18 cellular contexts compared by ENCODE assay signal in genomic region chr1:167541013-167541412, GRCh38. TPM values are rescaled to one million over a fixed set of nuclear protein-coding genes. Genes with fewer than 3 reads are reported as not detected.
DNase-seq lines count a peak whose midpoint lies in the region; ATAC-seq and TF ChIP-seq lines count a peak whose summit lies in the region.
"Had no signal": no experiment of that assay in that cellular context is flagged by ENCODE, and none has a peak within 500 bp of the region (broad histone marks: within the 10 kb centered on the region; RNA-seq: fewer than 3 reads in every experiment).

No MANE protein-coding gene starts in this region.

- H3K36me3 Mint-ChIP-seq in MCF 10A (ENCODE audit: insufficient read depth, unreplicated experiment) = peaks cover 62% of the 10 kb centered on the region
- peaks cover 14% of the 10 kb centered on the region for H3K36me3 Mint-ChIP-seq in stimulated activated effector memory CD8-positive, alpha-beta T cell treated with anti-CD3 and anti-CD28 coated beads, Interleukin-12 subunit alpha, Interleukin-12 subunit beta, amount 100 ng/mL, for 72 hours

- H3K9me3 ChIP-seq in breast epithelium (no peaks in the 10 kb centered on the region), PC-3 (ENCODE audit: low read length) (no peaks in the 10 kb centered on the region), fibroblast of lung (ENCODE audit: control insufficient read depth, insufficient read depth, low read depth, low read length) (no peaks in the 10 kb centered on the region), esophagus squamous epithelium (no peaks in the 10 kb centered on the region)
- H3K9me3 ChIP-seq: HAP-1, vagina had no signal

- no peaks in the 10 kb centered on the region for H3F3A ChIP-seq in PC-3 (ENCODE audit: low read length, unreplicated experiment)

- no peaks in the 10 kb centered on the region for H3K9me2 ChIP-seq in PC-3 (replicated peaks; ENCODE audit: low read length)

- TF ChIP-seq CTCF in MCF 10A (IDR thresholded peaks at IDR 0.05; ENCODE audit: unreplicated experiment) (no peak), breast epithelium (IDR thresholded peaks at IDR 0.05) (no peak), PC-3 (conservative IDR thresholded peaks at IDR 0.05; ENCODE audit: low read depth, low read length) (no peak), fibroblast of lung (conservative IDR thresholded peaks at IDR 0.05 in 1 of 2, IDR thresholded peaks at IDR 0.05 in 1 of 2; ENCODE audit: low read depth in 1 of 2, low read length in 2 of 2) (no peak), esophagus squamous epithelium (IDR thresholded peaks at IDR 0.05) (no peak)

- H3K4me3 Mint-ChIP-seq in MCF 10A (ENCODE audit: unreplicated experiment) = no peak overlapping the region
- no peak overlapping the region for H3K4me3 Mint-ChIP-seq in stimulated activated effector memory CD8-positive, alpha-beta T cell treated with anti-CD3 and anti-CD28 coated beads, Interleukin-12 subunit alpha, Interleukin-12 subunit beta, amount 100 ng/mL, for 72 hours
- H3K4me3 Mint-ChIP-seq: activated CD4-positive, alpha-beta T cell treated with anti-CD3 and anti-CD28 coated beads for 36 hours; central memory CD8-positive, alpha-beta T cell; stimulated activated naive B cell treated with anti-CD40 and anti-IgM and Interleukin-4, amounts not matched to agents 10 μg/mL and 1 μg/mL and 100 μg/mL, for 72 hours had no signal

- intact Hi-C loops in MCF 10A (cut with micrococcal nuclease) = no loop called here
- intact Hi-C loops in breast epithelium (cut with DNase I; ENCODE audit: low total_unique reads) = no loop called here
- intact Hi-C loops in PC-3 (cut with micrococcal nuclease) = no loop called here
- intact Hi-C loops in esophagus squamous epithelium (cut with DNase I) = no loop called here

- H3K27ac Mint-ChIP-seq in MCF 10A (ENCODE audit: low read depth, unreplicated experiment) = peak overlapping the region; percentile 29
- H3K27ac Mint-ChIP-seq in stimulated activated effector memory CD8-positive, alpha-beta T cell treated with anti-CD3 and anti-CD28 coated beads, Interleukin-12 subunit alpha, Interleukin-12 subunit beta, amount 100 ng/mL, for 72 hours = peak overlapping the region; percentile 53
- H3K27ac Mint-ChIP-seq: activated CD4-positive, alpha-beta T cell treated with anti-CD3 and anti-CD28 coated beads for 36 hours; CD4-positive, CD25-positive, alpha-beta regulatory T cell; stimulated activated naive B cell treated with anti-CD40 and anti-IgM and Interleukin-4, amounts not matched to agents 10 μg/mL and 1 μg/mL and 100 μg/mL, for 72 hours had no signal

- H3K4me1 ChIP-seq in breast epithelium (no peaks in the 10 kb centered on the region), PC-3 (ENCODE audit: insufficient read depth, low read length) (peaks cover 12% of the 10 kb centered on the region), fibroblast of lung (ENCODE audit: control insufficient read depth, extremely low read depth, insufficient read depth, low read length) (no peaks in the 10 kb centered on the region), esophagus squamous epithelium (peaks cover 0 to 58% (median 22%) of the 10 kb centered on the region in 3 donors)
- H3K4me1 ChIP-seq: HAP-1 had no signal

- H4K20me1 ChIP-seq in PC-3 (ENCODE audit: low read length) = no peaks in the 10 kb centered on the region
- H4K20me1 ChIP-seq in fibroblast of lung (ENCODE audit: control insufficient read depth, extremely low read depth, insufficient read depth, low read length) = no peaks in the 10 kb centered on the region

- DNase-seq in MCF 10A (ENCODE audit: unreplicated experiment) (no peak), breast epithelium (ENCODE audit: low spot score in 2 of 2) (no peak), PC-3 (no peak), fibroblast of lung (ENCODE audit: low read depth in 2 of 2) (peak; percentile 11 to 30), esophagus squamous epithelium (lab: John Stamatoyannopoulos, UW) (no peak), NCI-H1105 (lab: John Stamatoyannopoulos, UW) (no peak)
- no peak for DNase-seq in stimulated activated effector memory CD8-positive, alpha-beta T cell treated with anti-CD3 and anti-CD28 coated beads, Interleukin-12 subunit alpha, Interleukin-12 subunit beta, amount 100 ng/mL, for 72 hours (ENCODE audit: low spot score in 2 of 2)
- DNase-seq: PC-9; stimulated activated naive B cell treated with anti-CD40 and anti-IgM and Interleukin-4, amounts not matched to agents 10 μg/mL and 1 μg/mL and 100 μg/mL, for 72 hours had no signal

- H3K9ac ChIP-seq in PC-3 (ENCODE audit: low read length) (no peak overlapping the region), fibroblast of lung (ENCODE audit: insufficient read depth, low read length) (no peak overlapping the region)

- no peak overlapping the region for H3K27ac ChIP-seq in breast epithelium
- H3K27ac ChIP-seq in PC-3 (ENCODE audit: low read length) = no peak overlapping the region
- H3K27ac ChIP-seq in fibroblast of lung (ENCODE audit: insufficient read depth, low read length) = no peak overlapping the region
- H3K27ac ChIP-seq in esophagus squamous epithelium = peak overlapping the region in 1 of 4 donors; percentile 14
- H3K27ac ChIP-seq: PC-9, vagina had no signal

- H2AFZ ChIP-seq in PC-3 (ENCODE audit: low read length) (no peak overlapping the region), fibroblast of lung (ENCODE audit: low read length) (no peak overlapping the region)
- H2AFZ ChIP-seq: PC-9 had no signal

- H3K79me2 ChIP-seq in PC-3 (ENCODE audit: low read length) (no peaks in the 10 kb centered on the region), fibroblast of lung (ENCODE audit: control insufficient read depth, insufficient read depth, low read length) (no peaks in the 10 kb centered on the region)

- H3K4me3 ChIP-seq in breast epithelium = no peak overlapping the region
- no peak overlapping the region for H3K4me3 ChIP-seq in PC-3 (ENCODE audit: low read length)
- H3K4me3 ChIP-seq in fibroblast of lung (replicated peaks in 1 of 4; ENCODE audit: control extremely low read depth in 1 of 4, insufficient read depth in 1 of 4, low read depth in 3 of 4, low read length in 4 of 4) = no peak overlapping the region
- no peak overlapping the region for H3K4me3 ChIP-seq in esophagus squamous epithelium
- H3K4me3 ChIP-seq: HAP-1, lung, PC-9, skin epidermis, vagina had no signal

- H3K4me1 Mint-ChIP-seq in MCF 10A (ENCODE audit: insufficient read depth, unreplicated experiment) = peaks cover 42% of the 10 kb centered on the region
- H3K4me1 Mint-ChIP-seq in stimulated activated effector memory CD8-positive, alpha-beta T cell treated with anti-CD3 and anti-CD28 coated beads, Interleukin-12 subunit alpha, Interleukin-12 subunit beta, amount 100 ng/mL, for 72 hours = peaks cover 55% of the 10 kb centered on the region

- H3K4me2 ChIP-seq in PC-3 (ENCODE audit: low read length) = no peak overlapping the region
- no peak overlapping the region for H3K4me2 ChIP-seq in fibroblast of lung (ENCODE audit: extremely low read depth, insufficient read depth, low read length)
- H3K4me2 ChIP-seq: PC-9 had no signal

- H3K27me3 ChIP-seq in breast epithelium (no peaks in the 10 kb centered on the region), PC-3 (ENCODE audit: low read length) (no peaks in the 10 kb centered on the region), fibroblast of lung (ENCODE audit: control insufficient read depth, insufficient read depth, low read length) (no peaks in the 10 kb centered on the region), esophagus squamous epithelium (no peaks in the 10 kb centered on the region)
- H3K27me3 ChIP-seq: vagina had no signal

- ATAC-seq in PC-3 (no peak; the same call in 1 of the 2 replicates), HG02973 (IDR thresholded peaks at IDR 0.05; ENCODE audit: unreplicated experiment) (no peak)
- no peak for ATAC-seq in stimulated activated effector memory CD8-positive, alpha-beta T cell treated with anti-CD3 and anti-CD28 coated beads, Interleukin-12 subunit alpha, Interleukin-12 subunit beta, amount 100 ng/mL, for 72 hours

- BruUV-seq in MCF 10A (replicated peaks; lab: Mats Ljungman, UMichigan) (no TSS peak), PC-3 (replicated peaks; lab: Mats Ljungman, UMichigan) (TSS peak; percentile 59)

- H3K27me3 Mint-ChIP-seq in MCF 10A (ENCODE audit: insufficient read depth, unreplicated experiment) = no peaks in the 10 kb centered on the region
- H3K27me3 Mint-ChIP-seq: activated CD4-positive, alpha-beta T cell treated with anti-CD3 and anti-CD28 coated beads for 36 hours; CD4-positive, CD25-positive, alpha-beta regulatory T cell; central memory CD8-positive, alpha-beta T cell; stimulated activated naive B cell treated with anti-CD40 and anti-IgM and Interleukin-4, amounts not matched to agents 10 μg/mL and 1 μg/mL and 100 μg/mL, for 72 hours had no signal

- CTCF ChIA-PET in MCF 10A (lab: Yijun Ruan, JAX) = interaction anchor here (0.5 to 6.6 kb wide), 58 partner anchors 10 to 1925 kb away, joined by 3 to 139 read pairs (median 4); partner anchors contain the start of genes CD247, CREG1 and POU2F1
- CTCF ChIA-PET in PC-3 (lab: Charles Lee) = interaction anchor here (0.5 to 0.6 kb wide), 2 partner anchors 261 to 274 kb away, joined by 3 to 5 read pairs; no protein-coding TSS in a partner anchor

- H3K36me3 ChIP-seq in breast epithelium = no peaks in the 10 kb centered on the region
- peaks cover 2% of the 10 kb centered on the region; the same call in 1 of the 2 replicates for H3K36me3 ChIP-seq in PC-3 (ENCODE audit: low read depth, low read length)
- no peaks in the 10 kb centered on the region for H3K36me3 ChIP-seq in fibroblast of lung (ENCODE audit: control insufficient read depth, insufficient read depth, low read length)
- peaks cover 0 to 46% (median 7%) of the 10 kb centered on the region in 3 donors for H3K36me3 ChIP-seq in esophagus squamous epithelium
- H3K36me3 ChIP-seq: HAP-1 had no signal

- TF ChIP-seq POLR2A in breast epithelium (IDR thresholded peaks at IDR 0.05) (no peak), esophagus squamous epithelium (IDR thresholded peaks at IDR 0.05) (no peak)

- POLR2A ChIA-PET in MCF 10A (lab: Yijun Ruan, JAX) (interaction anchor here (0.6 to 6.7 kb wide), 10 partner anchors 8 to 686 kb away, joined by 3 to 99 read pairs (median 3); partner anchors contain the start of gene CREG1), PC-3 (lab: Charles Lee; ENCODE audit: unreplicated experiment) (no interaction called here)

- H3K9me3 Mint-ChIP-seq in MCF 10A (ENCODE audit: unreplicated experiment) = no peaks in the 10 kb centered on the region
- no peaks in the 10 kb centered on the region for H3K9me3 Mint-ChIP-seq in stimulated activated effector memory CD8-positive, alpha-beta T cell treated with anti-CD3 and anti-CD28 coated beads, Interleukin-12 subunit alpha, Interleukin-12 subunit beta, amount 100 ng/mL, for 72 hours
- H3K9me3 Mint-ChIP-seq: CD4-positive, CD25-positive, alpha-beta regulatory T cell; central memory CD8-positive, alpha-beta T cell; stimulated activated naive B cell treated with anti-CD40 and anti-IgM and Interleukin-4, amounts not matched to agents 10 μg/mL and 1 μg/mL and 100 μg/mL, for 72 hours had no signal

RNA-seq across cellular contexts. Expression of gene CREG1, which starts 12.5 kb away (rescaled TPM):
- total RNA-seq in MCF 10A (2022) (136 and 154 TPM in 2 replicates), breast epithelium (100 to 1,000 TPM; 156 to 444 (median 190) TPM), PC-3 (2014; rRNA removed) (55.7 and 63.9 TPM in 2 replicates), fibroblast of lung (58.5 and 108 TPM in 2 replicates), esophagus squamous epithelium (100 to 1,000 TPM; 110 to 203 (median 175) TPM)
- 29.4 and 75.5 TPM in 2 replicates for polyA plus RNA-seq in fibroblast of lung
- polyA plus RNA-seq in fibroblast of lung (2012) = 15.3 and 34.9 TPM in 2 replicates
- polyA minus RNA-seq in fibroblast of lung (ENCODE audit: low replicate concordance) = 2.2 and 2.6 TPM in 2 replicates

RNA-seq across cellular contexts. Expression of gene CD247, which starts 22.7 kb away (rescaled TPM):
- total RNA-seq in MCF 10A (2022) (not detected in 2 replicates), breast epithelium (1 to 10 TPM in 2 of 3 donors, under 1 TPM in 1; 0.80 to 2.0 (median 2.0) TPM), PC-3 (2014; rRNA removed) (0.17 TPM in 1 of 2 replicates, not detected in the other), fibroblast of lung (not detected in 2 replicates), esophagus squamous epithelium (1 to 10 TPM in 3 of 4 donors, under 1 TPM in 1; 0.68 to 3.5 (median 3.1) TPM)
- polyA plus RNA-seq in fibroblast of lung = not detected in 2 replicates
- polyA plus RNA-seq in fibroblast of lung (2012) = not detected in 2 replicates
- polyA minus RNA-seq in fibroblast of lung (ENCODE audit: low replicate concordance) = not detected in 2 replicates
- total RNA-seq: PC-9 had no signal
- polyA plus RNA-seq: keratinocyte had no signal

Comparison
In these comparisons a context has a peak if more than half of its experiments do, and no peak if none do; other contexts are left out.
1. DNase-seq: peak in fibroblast of lung (2 of 2); none in MCF 10A (single experiment), breast epithelium (0 of 2), PC-3 (single experiment), stimulated activated effector memory CD8-positive, alpha-beta T cell treated with anti-CD3 and anti-CD28 coated beads, Interleukin-12 subunit alpha, Interleukin-12 subunit beta, amount 100 ng/mL, for 72 hours (0 of 2), esophagus squamous epithelium (single experiment) and NCI-H1105 (single experiment).